8 cellular contexts compared by ENCODE assay signal in the genomic region with DNA sequence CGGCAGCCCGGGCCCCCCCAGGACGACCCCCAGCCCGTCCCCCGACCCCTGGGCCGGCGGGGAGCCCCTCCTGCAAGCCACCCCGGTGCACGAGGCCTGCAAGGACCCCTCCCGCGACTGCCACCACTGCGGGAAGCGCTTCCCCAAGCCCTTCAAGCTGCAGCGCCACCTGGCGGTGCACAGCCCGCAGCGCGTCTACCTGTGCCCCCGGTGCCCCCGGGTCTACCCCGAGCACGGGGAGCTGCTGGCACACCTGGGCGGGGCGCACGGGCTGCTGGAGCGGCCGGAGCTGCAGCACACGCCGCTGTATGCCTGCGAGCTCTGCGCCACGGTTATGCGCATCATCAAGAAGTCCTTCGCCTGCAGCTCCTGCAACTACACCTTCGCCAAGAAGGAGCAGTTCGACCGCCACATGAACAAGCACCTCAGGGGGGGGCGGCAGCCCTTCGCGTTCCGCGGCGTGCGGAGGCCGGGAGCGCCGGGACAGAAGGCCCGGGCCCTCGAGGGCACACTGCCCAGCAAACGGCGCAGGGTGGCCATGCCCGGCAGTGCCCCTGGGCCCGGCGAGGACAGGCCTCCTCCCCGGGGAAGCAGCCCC. TPM values are rescaled to one million over a fixed set of nuclear protein-coding genes. Genes with fewer than 3 reads are reported as not detected.
DNase-seq lines count a peak whose midpoint lies in the region; ATAC-seq and TF ChIP-seq lines count a peak whose summit lies in the region.

No MANE protein-coding gene starts in this region.

- intact Hi-C loops in sciatic nerve (cut with DNase I): no loop called here

- peak; percentile 31 to 43 for DNase-seq in NCI-H2081 (lab: John Stamatoyannopoulos, UW)
- DNase-seq in NCI-H2081 treated with DMSO at 0.1 percent for 48 hours (lab: John Stamatoyannopoulos, UW): no peak
- DNase-seq in OCI-M1 (lab: John Stamatoyannopoulos, UW): peak; percentile 41
- DNase-seq in activated T-helper 1 cell treated with anti-CD3 and anti-CD28 coated beads, Interleukin-2, amount 50 U/mL, for 16 hours (ENCODE audit: low read depth in 1 of 2, low spot score in 1 of 2): peak; percentile 29 to 63
- no peak for DNase-seq in foreskin keratinocyte
- DNase-seq in sciatic nerve (ENCODE audit: low spot score): peak; percentile 77
- DNase-seq in T1000 (lab: John Stamatoyannopoulos, UW): no peak

- ATAC-seq in foreskin keratinocyte (peak; percentile 63), sciatic nerve (no peak), GM21360 (IDR thresholded peaks at IDR 0.05; ENCODE audit: unreplicated experiment) (no peak)

- TF ChIP-seq CTCF in foreskin keratinocyte (conservative IDR thresholded peaks at IDR 0.05): peak; percentile 92

- no peak overlapping the region for H3K27ac ChIP-seq in foreskin keratinocyte

- H3K27me3 ChIP-seq in foreskin keratinocyte: peaks cover 21% of the 10 kb centered on the region

- H3K4me1 ChIP-seq in foreskin keratinocyte: no peaks in the 10 kb centered on the region

RNA-seq across cellular contexts. Expression of a gene that starts 15.6 kb away (rescaled TPM):
- 4.4 and 4.8 TPM in 2 replicates for total RNA-seq in foreskin keratinocyte
- polyA plus RNA-seq in foreskin keratinocyte: 2.9 and 3.0 TPM in 2 replicates
- total RNA-seq in sciatic nerve: 3.9 TPM

RNA-seq across cellular contexts. Expression of a gene that starts 54.7 kb away (rescaled TPM):
- under 0.01 and 0.03 TPM in 2 replicates for total RNA-seq in foreskin keratinocyte
- polyA plus RNA-seq in foreskin keratinocyte: 0.01 TPM in 1 of 2 replicates, not detected in the other
- total RNA-seq in sciatic nerve: 2.9 TPM

Comparison
In these comparisons a context has a peak if more than half of its experiments do, and no peak if none do; other contexts are left out.
1. DNase-seq: peak in NCI-H2081 (2 of 2), OCI-M1 (single experiment), activated T-helper 1 cell treated with anti-CD3 and anti-CD28 coated beads, Interleukin-2, amount 50 U/mL, for 16 hours (2 of 2) and sciatic nerve (single experiment); none in NCI-H2081 treated with DMSO at 0.1 percent for 48 hours (single experiment), foreskin keratinocyte (0 of 2) and T1000 (single experiment).